ENCODE assay signal across 10 cellular contexts in genomic region chr7:73830872-73831655, GRCh38. TPM values are rescaled to one million over a fixed set of nuclear protein-coding genes. Genes with fewer than 3 reads are reported as not detected.
A peak's percentile ranks its signal among the peaks of the same experiment; 100 is the strongest.
DNase-seq lines count a peak whose midpoint lies in the region; ATAC-seq and TF ChIP-seq lines count a peak whose summit lies in the region.
"Had no signal": no experiment of that assay in that cellular context is flagged by ENCODE, and none has a peak within 500 bp of the region (broad histone marks: within the 10 kb centered on the region; RNA-seq: fewer than 3 reads in every experiment).

Gene CLDN4 (plus strand): TSS chr7:73830996. CDS start chr7:73831202, 206 bp downstream.

- intact Hi-C loops in left colon (cut with DNase I, micrococcal nuclease): no loop called here
- intact Hi-C loops in upper lobe of right lung (cut with DNase I): no loop called here
- intact Hi-C loops in left ventricle myocardium superior (cut with micrococcal nuclease): no loop called here

- TF ChIP-seq CTCF in WERI-Rb-1 (IDR thresholded peaks at IDR 0.05; ENCODE audit: low read depth, low read length) (no peak), upper lobe of right lung (IDR thresholded peaks at IDR 0.05) (no peak)

- peak within 1 kb of the TSS in 2 of 10 donors; percentile 7 to 46 for H3K27ac Mint-ChIP-seq in naive thymus-derived CD8-positive, alpha-beta T cell
- H3K27ac Mint-ChIP-seq: activated naive CD8-positive, alpha-beta T cell treated with anti-CD3 and anti-CD28 coated beads, Interleukin-2, amount 50 U/mL, for 24 hours had no signal

- POLR2A ChIA-PET in naive thymus-derived CD8-positive, alpha-beta T cell (lab: Charles Lee): no interaction called here

- H3K27me3 Mint-ChIP-seq in naive thymus-derived CD8-positive, alpha-beta T cell: peaks cover 0 to 37% (median 3%) of the 10 kb centered on the region in 5 donors

- peaks cover 0 to 2% (median 0%) of the 10 kb centered on the region in 9 donors for H3K9me3 Mint-ChIP-seq in naive thymus-derived CD8-positive, alpha-beta T cell
- H3K9me3 Mint-ChIP-seq: activated naive CD8-positive, alpha-beta T cell treated with anti-CD3 and anti-CD28 coated beads, Interleukin-2, amount 50 U/mL, for 24 hours had no signal

- no peak within 1 kb of the TSS for H3K4me3 ChIP-seq in WERI-Rb-1 (ENCODE audit: low read depth, low read length)
- H3K4me3 ChIP-seq in upper lobe of right lung: peak within 1 kb of the TSS; percentile 57

- H3K9me3 ChIP-seq in WERI-Rb-1 (ENCODE audit: severe bottlenecking): no peaks in the 10 kb centered on the region
- H3K9me3 ChIP-seq in upper lobe of right lung: no peaks in the 10 kb centered on the region

- no peaks in the 10 kb centered on the region for H3K27me3 ChIP-seq in WERI-Rb-1 (ENCODE audit: insufficient read depth, low read depth, severe bottlenecking)
- no peaks in the 10 kb centered on the region for H3K27me3 ChIP-seq in upper lobe of right lung

- peaks cover 10% of the 10 kb centered on the region for H3K4me1 ChIP-seq in upper lobe of right lung

- H3K36me3 Mint-ChIP-seq in naive thymus-derived CD8-positive, alpha-beta T cell: no peaks in the 10 kb centered on the region

- peak within 1 kb of the TSS in 4 of 10 donors; percentile 12 to 37 (median 21) for H3K4me3 Mint-ChIP-seq in naive thymus-derived CD8-positive, alpha-beta T cell
- H3K4me3 Mint-ChIP-seq: activated naive CD8-positive, alpha-beta T cell treated with anti-CD3 and anti-CD28 coated beads, Interleukin-2, amount 50 U/mL, for 24 hours had no signal

- ATAC-seq in left colon (peak; percentile 49), upper lobe of right lung (peak; percentile 73), left ventricle myocardium superior (no peak)
- no peak for ATAC-seq in naive thymus-derived CD8-positive, alpha-beta T cell
- ATAC-seq: activated naive CD8-positive, alpha-beta T cell treated with anti-CD3 and anti-CD28 coated beads, Interleukin-2, amount 50 U/mL, for 24 hours had no signal

- H3K4me1 Mint-ChIP-seq in naive thymus-derived CD8-positive, alpha-beta T cell: peaks cover 19 to 36% (median 28%) of the 10 kb centered on the region in 4 donors

- no peaks in the 10 kb centered on the region for H3K36me3 ChIP-seq in WERI-Rb-1
- H3K36me3 ChIP-seq in upper lobe of right lung: no peaks in the 10 kb centered on the region

- DNase-seq in NCI-H1436 (lab: John Stamatoyannopoulos, UW): peak; percentile 50
- no peak for DNase-seq in NCI-H1436 treated with DMSO at 0.1 percent for 48 hours (lab: John Stamatoyannopoulos, UW)
- DNase-seq in WERI-Rb-1: peak; percentile 50
- peak; percentile 95 to 96 for DNase-seq in left colon
- peak; percentile 92 for DNase-seq in upper lobe of right lung
- no peak for DNase-seq in activated CD8-positive, alpha-beta memory T cell treated with anti-CD3 and anti-CD28 coated beads, Interleukin-2, amount 50 U/mL, for 48 hours
- DNase-seq in naive thymus-derived CD8-positive, alpha-beta T cell: no peak
- DNase-seq in left ventricle myocardium superior: no peak
- DNase-seq: activated naive CD8-positive, alpha-beta T cell treated with anti-CD3 and anti-CD28 coated beads, Interleukin-2, amount 50 U/mL, for 24 hours; T-helper 1 cell had no signal

- H3K27ac ChIP-seq in WERI-Rb-1: peak within 1 kb of the TSS; percentile 28
- H3K27ac ChIP-seq in upper lobe of right lung: peak within 1 kb of the TSS; percentile 87

RNA-seq across cellular contexts. Expression of gene CLDN4, which starts in this region (rescaled TPM):
- total RNA-seq in left colon (1,000 to 10,000 TPM; 1,078 to 1,246 TPM), upper lobe of right lung (103 TPM), left ventricle myocardium superior (not detected)
- under 1 TPM in 1 of 2 experiments, not detected in 1; 0.36 TPM for total RNA-seq in naive thymus-derived CD8-positive, alpha-beta T cell
- under 1 TPM in 1 of 3 donors, not detected in 2; 0.04 TPM for polyA plus RNA-seq in naive thymus-derived CD8-positive, alpha-beta T cell

Comparison
In these comparisons a context has a peak if more than half of its experiments do, and no peak if none do; other contexts are left out.
1. RNA of gene CLDN4 (total RNA-seq): 1,078 to 1,246 TPM in left colon and 103 TPM in upper lobe of right lung (single experiment); 0.36 TPM in naive thymus-derived CD8-positive, alpha-beta T cell and not detected in left ventricle myocardium superior (single experiment); every median in the first group is over 10 times any median in the second.
2. RNA of gene CLDN4 (total RNA-seq): 1,078 to 1,246 TPM in left colon; 103 TPM in upper lobe of right lung (single experiment); every median in the first group is over 10 times any median in the second.
3. DNase-seq: peak in NCI-H1436 (single experiment), WERI-Rb-1 (single experiment), left colon (2 of 2) and upper lobe of right lung (single experiment); none in NCI-H1436 treated with DMSO at 0.1 percent for 48 hours (single experiment), activated CD8-positive, alpha-beta memory T cell treated with anti-CD3 and anti-CD28 coated beads, Interleukin-2, amount 50 U/mL, for 48 hours (single experiment), naive thymus-derived CD8-positive, alpha-beta T cell (0 of 10) and left ventricle myocardium superior (single experiment).
4. ATAC-seq: peak in left colon (single experiment) and upper lobe of right lung (single experiment); none in naive thymus-derived CD8-positive, alpha-beta T cell (0 of 2) and left ventricle myocardium superior (single experiment).